Comparison of ENCODE assay signal across 9 cellular contexts in genomic region chr6:7058250-7058923, GRCh38. TPM values are rescaled to one million over a fixed set of nuclear protein-coding genes. Genes with fewer than 3 reads are reported as not detected.
DNase-seq lines count a peak whose midpoint lies in the region; ATAC-seq, FAIRE-seq and TF ChIP-seq lines count a peak whose summit lies in the region.
"Had no signal": no experiment of that assay in that cellular context is flagged by ENCODE, and none has a peak within 500 bp of the region (broad histone marks: within the 10 kb centered on the region; RNA-seq: fewer than 3 reads in every experiment).

No MANE protein-coding gene starts in this region.

- no peak overlapping the region for H3K4me2 ChIP-seq in hepatocyte

- peaks cover 21% of the 10 kb centered on the region for H3K4me1 ChIP-seq in hepatocyte (ENCODE audit: insufficient read depth)

- H3K9me3 ChIP-seq in hepatocyte (ENCODE audit: low read depth) = no peaks in the 10 kb centered on the region

- H3K27me3 ChIP-seq in hepatocyte = no peaks in the 10 kb centered on the region
- no peaks in the 10 kb centered on the region for H3K27me3 ChIP-seq in dorsolateral prefrontal cortex

- no peaks in the 10 kb centered on the region for H3K36me3 ChIP-seq in hepatocyte (replicated peaks; ENCODE audit: insufficient read depth, low read depth)

- peak; percentile 18 for DNase-seq in stimulated activated CD4-positive, alpha-beta T cell treated with anti-CD3 and anti-CD28 coated beads, Interleukin-15, amount 100 ng/mL, for 24 hours
- DNase-seq in stimulated activated CD4-positive, alpha-beta T cell treated with anti-CD3 and anti-CD28 coated beads, Interleukin-2, amount 100 ng/mL, for 48 hours = no peak
- DNase-seq in SW 1271 (lab: John Stamatoyannopoulos, UW) = peak; percentile 71 to 74
- peak; percentile 81 for DNase-seq in hepatocyte (ENCODE audit: low spot score)
- no peak for DNase-seq in GM12892 (ENCODE audit: insufficient read length)
- no peak for DNase-seq in dorsolateral prefrontal cortex
- no peak for DNase-seq in NCI-H1092 (lab: John Stamatoyannopoulos, UW)

- H3K4me3 ChIP-seq in hepatocyte (no peak overlapping the region), dorsolateral prefrontal cortex (no peak overlapping the region)

- intact Hi-C loops in dorsolateral prefrontal cortex (cut with DNase I) = no loop called here

- H3K27ac ChIP-seq in hepatocyte (peak overlapping the region; percentile 69), dorsolateral prefrontal cortex (no peak overlapping the region)

- TF ChIP-seq POLR2A in GM12892 (IDR thresholded peaks at IDR 0.05; ENCODE audit: low read depth, low read length) = no peak

- 84% methylated on average over 4 of the region's 4 CpGs for WGBS in hepatocyte (ENCODE audit: low lambda C conversion rate, missing lambda C conversion rate)

- H4K20me1 ChIP-seq in hepatocyte (ENCODE audit: insufficient read depth, poor library complexity, severe bottlenecking) = no peaks in the 10 kb centered on the region

- no peak for FAIRE-seq in GM12892 (lab: Jason Lieb, UNC)
- FAIRE-seq: islet of Langerhans had no signal

- H3K9me2 ChIP-seq in hepatocyte (replicated peaks; ENCODE audit: insufficient read depth) = no peaks in the 10 kb centered on the region

- ATAC-seq in HG03095 (IDR thresholded peaks at IDR 0.05; ENCODE audit: unreplicated experiment) = no peak

- no peaks in the 10 kb centered on the region for H3K79me2 ChIP-seq in hepatocyte

- no peak overlapping the region for H2AFZ ChIP-seq in hepatocyte

- TF ChIP-seq CTCF in hepatocyte (IDR thresholded peaks at IDR 0.05; ENCODE audit: poor library complexity) (no peak), dorsolateral prefrontal cortex (IDR thresholded peaks at IDR 0.05 in 54 of 56, conservative IDR thresholded peaks at IDR 0.05 in 2 of 56; ENCODE audit: low read depth in 1 of 56, partially characterized antibody in 56 of 56) (no peak)

RNA-seq across cellular contexts. Expression of gene RREB1, which starts 49.4 kb away (rescaled TPM):
- total RNA-seq in hepatocyte (23.6 and 28.7 TPM in 2 replicates), dorsolateral prefrontal cortex (10 to 100 TPM in 27 of 120 experiments, 1 to 10 TPM in 93; 3.4 to 21.0 (median 7.6) TPM)
- polyA plus RNA-seq in hepatocyte = 15.2 and 19.7 TPM in 2 replicates
- 7.8 TPM for polyA plus RNA-seq in GM12892 (2012; ENCODE audit: missing spikeins)

Comparison
In these comparisons a context has a peak if more than half of its experiments do, and no peak if none do; other contexts are left out.
1. DNase-seq: peak in stimulated activated CD4-positive, alpha-beta T cell treated with anti-CD3 and anti-CD28 coated beads, Interleukin-15, amount 100 ng/mL, for 24 hours (single experiment), SW 1271 (2 of 2) and hepatocyte (single experiment); none in stimulated activated CD4-positive, alpha-beta T cell treated with anti-CD3 and anti-CD28 coated beads, Interleukin-2, amount 100 ng/mL, for 48 hours (0 of 2), GM12892 (single experiment), dorsolateral prefrontal cortex (0 of 10) and NCI-H1092 (single experiment).